Comparison of ENCODE assay signal across 21 cellular contexts in the genomic region with DNA sequence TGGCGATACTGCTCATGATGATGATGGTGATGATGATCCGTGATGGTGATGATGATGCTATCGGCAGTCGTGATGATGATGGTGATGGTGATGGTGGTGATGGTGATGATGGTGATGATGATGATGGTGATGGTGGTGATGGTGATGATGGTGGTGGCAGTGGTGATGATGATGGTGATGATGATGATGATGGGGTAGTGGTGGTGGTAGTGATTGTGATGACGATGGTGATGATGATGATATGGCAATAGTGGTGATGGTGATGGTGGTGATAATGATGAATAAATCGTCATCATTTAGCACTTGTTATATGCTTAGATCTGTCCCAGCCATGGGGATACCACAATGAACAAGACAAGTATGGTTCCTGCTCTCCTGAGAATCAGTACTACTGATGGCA. TPM values are rescaled to one million over a fixed set of nuclear protein-coding genes. Genes with fewer than 3 reads are reported as not detected.
A peak's percentile ranks its signal among the peaks of the same experiment; 100 is the strongest.
DNase-seq lines count a peak whose midpoint lies in the region; ATAC-seq, FAIRE-seq and TF ChIP-seq lines count a peak whose summit lies in the region.
"Had no signal": no experiment of that assay in that cellular context is flagged by ENCODE, and none has a peak within 500 bp of the region (broad histone marks: within the 10 kb centered on the region; RNA-seq: fewer than 3 reads in every experiment).

No MANE protein-coding gene starts in this region.

- no peak overlapping the region for H4K91ac ChIP-seq in IMR-90 (ENCODE audit: insufficient read depth, low read depth, low read length)

- BruUV-seq in IMR-90 (replicated peaks; lab: Mats Ljungman, UMichigan): no TSS peak

- H3K4me1 ChIP-seq in HEK293 (ENCODE audit: control insufficient read depth, insufficient read depth, low read length) (no peaks in the 10 kb centered on the region), IMR-90 (ENCODE audit: control insufficient read depth, insufficient read depth, low read length) (0 out of 2 replicates have a peak, but pooled peaks cover 2% of the 10 kb centered on the region)

- TF ChIP-seq CTCF in HEK293 (tag by site-specific recombination; IDR thresholded peaks at IDR 0.05) (no peak), IMR-90 (conservative IDR thresholded peaks at IDR 0.05; ENCODE audit: low read depth, low read length) (no peak), glutamatergic neuron (IDR thresholded peaks at IDR 0.05; ENCODE audit: partially characterized antibody, unreplicated experiment) (no peak), type B pancreatic cell (conservative IDR thresholded peaks at IDR 0.05) (no peak)

- no peak overlapping the region for H3K23ac ChIP-seq in IMR-90 (ENCODE audit: low read depth, low read length)

- H3K36me3 ChIP-seq in HEK293 (ENCODE audit: control insufficient read depth in 2 of 2, insufficient read depth in 1 of 2, low read length in 2 of 2) (no peaks in the 10 kb centered on the region), IMR-90 (ENCODE audit: control insufficient read depth, insufficient read depth, low read length) (no peaks in the 10 kb centered on the region)

- H3K18ac ChIP-seq in IMR-90 (ENCODE audit: low read depth, low read length): no peak overlapping the region

- no peak for FAIRE-seq in GM12892 (lab: Jason Lieb, UNC)
- FAIRE-seq: GM18507 had no signal

- TF ChIP-seq POLR2A in IMR-90 (IDR thresholded peaks at IDR 0.05; ENCODE audit: low read depth, low read length) (no peak), GM12892 (IDR thresholded peaks at IDR 0.05; ENCODE audit: low read depth, low read length) (no peak)

- H3K79me1 ChIP-seq in IMR-90 (ENCODE audit: low read depth in 1 of 2, low read length in 2 of 2): no peaks in the 10 kb centered on the region

- no peak overlapping the region for H3K4ac ChIP-seq in IMR-90 (ENCODE audit: low read depth, low read length)

- H2AFZ ChIP-seq in IMR-90 (replicated peaks; ENCODE audit: low read length, poor library complexity): no peak overlapping the region
- H2AFZ ChIP-seq: GM23248 had no signal

- no peak overlapping the region for H3K14ac ChIP-seq in IMR-90 (replicated peaks; ENCODE audit: low read depth, low read length)

- no peak for ATAC-seq in IMR-90 (ENCODE audit: low read depth)
- ATAC-seq: GM12878, HCT116 had no signal

- no peak overlapping the region for H2AK5ac ChIP-seq in IMR-90 (ENCODE audit: low read depth, low read length)

- no peak overlapping the region for H3K56ac ChIP-seq in IMR-90 (ENCODE audit: extremely low read depth, insufficient read depth, low read length)

- no peak overlapping the region for H2AK9ac ChIP-seq in IMR-90 (replicated peaks; ENCODE audit: low read depth, low read length, poor library complexity)

- no peak overlapping the region for H3K9ac ChIP-seq in IMR-90 (ENCODE audit: low read depth, low read length)
- H3K9ac ChIP-seq: GM23248 had no signal

- in situ Hi-C loops in IMR-90 (cut with MboI; ENCODE audit: low sequenced_read_pairs): no loop called here

- peaks cover 17% of the 10 kb centered on the region for H3K27me3 Mint-ChIP-seq in glutamatergic neuron (ENCODE audit: unreplicated experiment)
- peaks cover 2% of the 10 kb centered on the region for H3K27me3 Mint-ChIP-seq in type B pancreatic cell
- no peaks in the 10 kb centered on the region for H3K27me3 Mint-ChIP-seq in activated naive CD4-positive, alpha-beta T cell treated with anti-CD3 and anti-CD28 coated beads for 36 hours (ENCODE audit: low read depth)

- CTCF ChIA-PET in HEK293 (lab: Yijun Ruan, JAX) (no interaction called here), IMR-90 (lab: Yijun Ruan, JAX) (no interaction called here)
- CTCF ChIA-PET in activated naive CD4-positive, alpha-beta T cell treated with anti-CD3 and anti-CD28 coated beads for 36 hours (lab: Charles Lee): no interaction called here

- peak overlapping the region; percentile 13 for H3K27ac Mint-ChIP-seq in glutamatergic neuron (ENCODE audit: unreplicated experiment)
- peak overlapping the region; percentile 60 for H3K27ac Mint-ChIP-seq in type B pancreatic cell
- H3K27ac Mint-ChIP-seq in activated naive CD4-positive, alpha-beta T cell treated with anti-CD3 and anti-CD28 coated beads for 36 hours: no peak overlapping the region
- H3K27ac Mint-ChIP-seq: H9, HFFc6 had no signal

- no peak overlapping the region for H2BK20ac ChIP-seq in IMR-90 (ENCODE audit: low read depth, low read length)

- peak overlapping the region; percentile 45 for H2BK5ac ChIP-seq in IMR-90 (ENCODE audit: low read depth, low read length, poor library complexity, severe bottlenecking)

- no peak overlapping the region for H2BK120ac ChIP-seq in IMR-90 (ENCODE audit: low read depth, low read length)

- peaks cover 6% of the 10 kb centered on the region for H3K4me1 Mint-ChIP-seq in glutamatergic neuron (ENCODE audit: low read depth, unreplicated experiment)
- H3K4me1 Mint-ChIP-seq in type B pancreatic cell (ENCODE audit: unreplicated experiment): peaks cover 48% of the 10 kb centered on the region
- peaks cover 10% of the 10 kb centered on the region for H3K4me1 Mint-ChIP-seq in activated naive CD4-positive, alpha-beta T cell treated with anti-CD3 and anti-CD28 coated beads for 36 hours (ENCODE audit: low read depth)

- no peaks in the 10 kb centered on the region for H3K9me3 ChIP-seq in HEK293 (ENCODE audit: control insufficient read depth, insufficient read depth, low read depth, low read length)
- H3K9me3 ChIP-seq in IMR-90 (ENCODE audit: control insufficient read depth, insufficient read depth, low read length): no peaks in the 10 kb centered on the region

- peaks cover 27% of the 10 kb centered on the region for H3K27me3 ChIP-seq in IMR-90 (ENCODE audit: control insufficient read depth, insufficient read depth, low read length)

- H2BK15ac ChIP-seq in IMR-90 (ENCODE audit: low read depth, low read length): no peak overlapping the region

- 0% methylated on average over 1 of the region's 6 CpGs; no CpG with 5 or more reads in 1 of the 2 experiments for WGBS in IMR-90 (ENCODE audit: extremely low coverage in 2 of 2, insufficient read length in 1 of 2), 2 experiments

- H3K9me3 Mint-ChIP-seq in glutamatergic neuron (ENCODE audit: unreplicated experiment) (peaks cover 12% of the 10 kb centered on the region), type B pancreatic cell (peaks cover 6% of the 10 kb centered on the region)
- H3K9me3 Mint-ChIP-seq in activated naive CD4-positive, alpha-beta T cell treated with anti-CD3 and anti-CD28 coated beads for 36 hours: peaks cover 6% of the 10 kb centered on the region

- DNase-seq in IMR-90 (no peak), glutamatergic neuron (no peak), type B pancreatic cell (ENCODE audit: extremely low spot score, unreplicated experiment) (no peak), NCI-H446 (lab: John Stamatoyannopoulos, UW) (no peak), GM12892 (ENCODE audit: insufficient read length) (no peak)
- no peak for DNase-seq in activated naive CD4-positive, alpha-beta T cell treated with anti-CD3 and anti-CD28 coated beads for 36 hours
- DNase-seq: C1 segment of cervical spinal cord; CD4-positive, alpha-beta memory T cell; COR-L47; DMS 273 treated with DMSO at 0.1 percent for 48 hours; DMS79; EL; GDM1; GM23248; H9; HFFc6 had no signal

- POLR2A ChIA-PET in HEK293 (lab: Yijun Ruan, JAX): no interaction called here
- POLR2A ChIA-PET in IMR-90 (lab: Charles Lee; ENCODE audit: unreplicated experiment): no interaction called here

- intact Hi-C loops in IMR-90 (cut with micrococcal nuclease): no loop called here
- intact Hi-C loops in activated naive CD4-positive, alpha-beta T cell treated with anti-CD3 and anti-CD28 coated beads for 36 hours (cut with micrococcal nuclease): no loop called here

- no peaks in the 10 kb centered on the region for H3K9me1 ChIP-seq in IMR-90 (ENCODE audit: insufficient read depth, low read length)

- dilution Hi-C loops in IMR-90 (cut with HindIII; ENCODE audit: low sequenced_read_pairs, unreplicated experiment): no loop called here

- no peak for TF ChIP-seq RAD21 in IMR-90 (IDR thresholded peaks at IDR 0.05; ENCODE audit: low read length)

- H4K8ac ChIP-seq in IMR-90 (ENCODE audit: low read depth in 2 of 2, low read length in 2 of 2): no peak overlapping the region

- H3K27ac ChIP-seq in HEK293 (ENCODE audit: extremely low read depth, low read depth, low read length): no peak overlapping the region
- H3K27ac ChIP-seq in IMR-90 (ENCODE audit: insufficient read depth, low read length): no peak overlapping the region
- H3K27ac ChIP-seq: GM23248 had no signal

- no peak overlapping the region for H3K4me3 Mint-ChIP-seq in glutamatergic neuron (ENCODE audit: unreplicated experiment)
- peak overlapping the region; percentile 6 for H3K4me3 Mint-ChIP-seq in type B pancreatic cell
- H3K4me3 Mint-ChIP-seq in activated naive CD4-positive, alpha-beta T cell treated with anti-CD3 and anti-CD28 coated beads for 36 hours: no peak overlapping the region
- H3K4me3 Mint-ChIP-seq: H9, HFFc6 had no signal

- H3K4me3 ChIP-seq in HEK293 (ENCODE audit: low read depth, low read length) (no peak overlapping the region), IMR-90 (ENCODE audit: insufficient read depth, low read depth, low read length) (no peak overlapping the region)
- H3K4me3 ChIP-seq: GM12878, GM23248 had no signal

- H3K36me3 Mint-ChIP-seq in glutamatergic neuron (ENCODE audit: unreplicated experiment): peaks cover 23% of the 10 kb centered on the region
- peaks cover 9% of the 10 kb centered on the region for H3K36me3 Mint-ChIP-seq in type B pancreatic cell
- H3K36me3 Mint-ChIP-seq in activated naive CD4-positive, alpha-beta T cell treated with anti-CD3 and anti-CD28 coated beads for 36 hours (ENCODE audit: low read depth): no peaks in the 10 kb centered on the region
- H3K36me3 Mint-ChIP-seq: CD4-positive, alpha-beta memory T cell had no signal

- H4K5ac ChIP-seq in IMR-90 (ENCODE audit: low read depth, low read length): no peak overlapping the region

- H3K4me2 ChIP-seq in IMR-90 (ENCODE audit: low read depth, low read length): no peak overlapping the region

- H4K20me1 ChIP-seq in IMR-90 (ENCODE audit: insufficient read depth, low read length): no peaks in the 10 kb centered on the region

TF ChIP-seq in IMR-90, 13 proteins besides CTCF, POLR2A, EP300 and RAD21 (continues in another document):
- TF ChIP-seq RCOR1 (IDR thresholded peaks at IDR 0.05; ENCODE audit: insufficient replicate concordance, low read length) (no peak), MAZ (IDR thresholded peaks at IDR 0.05; ENCODE audit: borderline replicate concordance, low read depth, low read length) (no peak), RFX5 (IDR thresholded peaks at IDR 0.05; ENCODE audit: low read depth, low read length) (no peak), SMC3 (IDR thresholded peaks at IDR 0.05; ENCODE audit: low read depth, low read length) (no peak), CEBPB (IDR thresholded peaks at IDR 0.05; ENCODE audit: low read depth, low read length) (no peak)

RNA-seq across cellular contexts. Expression of a gene that starts 39.2 kb away (rescaled TPM):
- under 0.01 and 0.28 TPM in 2 replicates for total RNA-seq in IMR-90 (2012; rRNA removed)
- 0.05 and 0.07 TPM in 2 replicates for polyA plus RNA-seq in IMR-90 (2012; rRNA removed)
- 0.02 and 0.03 TPM in 2 replicates for polyA plus RNA-seq in IMR-90 (2012; cell fraction: cytosol; rRNA removed)
- polyA plus RNA-seq in IMR-90 (2012; cell fraction: nucleus; rRNA removed; ENCODE audit: low replicate concordance): 0.56 and 0.64 TPM in 2 replicates
- 0.32 TPM for total RNA-seq in glutamatergic neuron (ENCODE audit: unreplicated experiment)
- 0.52 and 5.3 TPM in 2 replicates for total RNA-seq in type B pancreatic cell (ENCODE audit: low replicate concordance)
- total RNA-seq in activated naive CD4-positive, alpha-beta T cell treated with anti-CD3 and anti-CD28 coated beads for 36 hours: under 1 TPM; 0.12 to 0.17 TPM
- polyA plus RNA-seq in GM12892 (2012; ENCODE audit: missing spikeins): 4.6 TPM
- total RNA-seq: GM23248, H4, HFFc6 had no signal
- polyA plus RNA-seq: CD4-positive, alpha-beta memory T cell; GM23248 had no signal
